In the genomic region with DNA sequence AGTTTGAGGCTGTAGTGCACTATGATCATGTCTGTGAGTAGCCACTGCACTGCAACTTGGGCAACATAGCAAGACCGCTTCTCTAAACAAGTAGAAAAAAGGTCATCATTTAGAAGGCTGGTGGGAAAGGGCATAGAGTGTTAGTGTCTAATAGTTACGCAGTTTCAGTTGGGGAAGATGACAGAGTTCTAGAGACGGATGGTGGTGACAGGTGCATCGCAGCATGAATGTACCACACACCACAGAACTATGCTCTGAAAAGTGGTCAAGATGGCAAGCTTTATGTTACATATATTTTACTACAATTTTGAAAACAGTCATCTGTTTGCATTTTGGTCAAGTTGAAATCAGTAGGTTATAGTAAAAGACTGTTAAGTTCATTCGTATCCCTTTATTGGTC, we compare ENCODE assay signal across 25 cellular contexts. TPM values are rescaled to one million over a fixed set of nuclear protein-coding genes. Genes with fewer than 3 reads are reported as not detected.
DNase-seq lines count a peak whose midpoint lies in the region; ATAC-seq and TF ChIP-seq lines count a peak whose summit lies in the region.
"Had no signal": no experiment of that assay in that cellular context is flagged by ENCODE, and none has a peak within 500 bp of the region (broad histone marks: within the 10 kb centered on the region; RNA-seq: fewer than 3 reads in every experiment).

No MANE protein-coding gene starts in this region.

- H3K9me3 Mint-ChIP-seq in stimulated activated naive CD8-positive, alpha-beta T cell treated with anti-CD3 and anti-CD28 coated beads, Interleukin-15, Interleukin-2, amounts not matched to agents 100 ng/mL and 50 ng/mL, for 24 hours: no peaks in the 10 kb centered on the region
- H3K9me3 Mint-ChIP-seq: CD4-positive, alpha-beta T cell had no signal

- DNase-seq in activated CD4-positive, CD25-positive, alpha-beta regulatory T cell (lab: John Stamatoyannopoulos, UW): no peak
- DNase-seq in T-helper 17 cell: no peak
- no peak for DNase-seq in NK-92 (lab: John Stamatoyannopoulos, UW; ENCODE audit: unreplicated experiment)
- no peak for DNase-seq in uterus
- no peak for DNase-seq in COR-L47 (lab: John Stamatoyannopoulos, UW)
- DNase-seq: ACHN; Caco-2; CD4-positive, alpha-beta T cell; DMS 273 treated with DMSO at 0.1 percent for 48 hours; GM23248; NCI-H1105; NCI-H146; NCI-H2029; NCI-H2227 treated with DMSO at 0.1 percent for 48 hours; NCI-H510A treated with DMSO at 0.1 percent for 48 hours; NCI-H774 had no signal

- no peak overlapping the region for H3K4me3 ChIP-seq in uterus
- H3K4me3 ChIP-seq: BLaER1, GM23248, HAP-1, SJSA1 had no signal

- no peak overlapping the region for H3K27ac Mint-ChIP-seq in T-helper 17 cell
- peak overlapping the region; percentile 52 for H3K27ac Mint-ChIP-seq in stimulated activated naive CD8-positive, alpha-beta T cell treated with anti-CD3 and anti-CD28 coated beads, Interleukin-15, Interleukin-2, amounts not matched to agents 100 ng/mL and 50 ng/mL, for 24 hours
- H3K27ac Mint-ChIP-seq: CD4-positive, alpha-beta T cell had no signal

- no peaks in the 10 kb centered on the region for H3K36me3 ChIP-seq in uterus
- H3K36me3 ChIP-seq: BLaER1, HAP-1, SJSA1 had no signal

- intact Hi-C loops in uterus (cut with DNase I; ENCODE audit: low total_unique reads): no loop called here

- no peaks in the 10 kb centered on the region for H3K36me3 Mint-ChIP-seq in T-helper 17 cell (ENCODE audit: low read depth)
- no peaks in the 10 kb centered on the region for H3K36me3 Mint-ChIP-seq in stimulated activated naive CD8-positive, alpha-beta T cell treated with anti-CD3 and anti-CD28 coated beads, Interleukin-15, Interleukin-2, amounts not matched to agents 100 ng/mL and 50 ng/mL, for 24 hours (ENCODE audit: low read depth)

- peak; percentile 24 to 30 for ATAC-seq in activated CD4-positive, CD25-positive, alpha-beta regulatory T cell treated with anti-CD3 and anti-CD28 coated beads, Interleukin-2, amount 50 U/mL, for 24 hours
- ATAC-seq in HG02678 (IDR thresholded peaks at IDR 0.05; ENCODE audit: unreplicated experiment) (peak; percentile 57), T-helper 17 cell (no peak)
- ATAC-seq: Right ventricle myocardium inferior had no signal

- H3K9me3 ChIP-seq in T-helper 17 cell (ENCODE audit: control insufficient read depth, low read length, poor library complexity, severe bottlenecking) (no peaks in the 10 kb centered on the region), uterus (no peaks in the 10 kb centered on the region)
- H3K9me3 ChIP-seq: BLaER1, Caco-2, HAP-1, SJSA1 had no signal

- H3K4me1 Mint-ChIP-seq in T-helper 17 cell: peaks cover 7% of the 10 kb centered on the region
- peaks cover 32% of the 10 kb centered on the region for H3K4me1 Mint-ChIP-seq in stimulated activated naive CD8-positive, alpha-beta T cell treated with anti-CD3 and anti-CD28 coated beads, Interleukin-15, Interleukin-2, amounts not matched to agents 100 ng/mL and 50 ng/mL, for 24 hours (ENCODE audit: low read depth)

- H3K27me3 Mint-ChIP-seq in T-helper 17 cell: peaks cover 7% of the 10 kb centered on the region
- peaks cover 26% of the 10 kb centered on the region for H3K27me3 Mint-ChIP-seq in stimulated activated naive CD8-positive, alpha-beta T cell treated with anti-CD3 and anti-CD28 coated beads, Interleukin-15, Interleukin-2, amounts not matched to agents 100 ng/mL and 50 ng/mL, for 24 hours

- H3K27ac ChIP-seq in uterus: no peak overlapping the region
- H3K27ac ChIP-seq: 22Rv1, BLaER1, GM23248, SJSA1 had no signal

- no peak for TF ChIP-seq POLR2A in uterus (IDR thresholded peaks at IDR 0.05)

- no peaks in the 10 kb centered on the region for H3K27me3 ChIP-seq in uterus
- H3K27me3 ChIP-seq: BLaER1, SJSA1 had no signal

- H3K4me3 Mint-ChIP-seq in T-helper 17 cell: peak overlapping the region; percentile 3
- H3K4me3 Mint-ChIP-seq in stimulated activated naive CD8-positive, alpha-beta T cell treated with anti-CD3 and anti-CD28 coated beads, Interleukin-15, Interleukin-2, amounts not matched to agents 100 ng/mL and 50 ng/mL, for 24 hours: no peak overlapping the region
- H3K4me3 Mint-ChIP-seq: CD4-positive, alpha-beta T cell had no signal

- no peak for TF ChIP-seq CTCF in uterus (IDR thresholded peaks at IDR 0.05)

- H3K4me1 ChIP-seq in uterus: no peaks in the 10 kb centered on the region
- H3K4me1 ChIP-seq: Caco-2, HAP-1, SJSA1 had no signal

RNA-seq across cellular contexts. Expression of a gene that starts 23.7 kb away (rescaled TPM):
- not detected for total RNA-seq in T-helper 17 cell
- total RNA-seq in uterus: 1 to 10 TPM in 1 of 4 donors, not detected in 3; 1.2 TPM
- total RNA-seq: Caco-2; CD4-positive, alpha-beta T cell; Daoy; GM23248; Right ventricle myocardium inferior; SJSA1 had no signal
